In the genomic region with DNA sequence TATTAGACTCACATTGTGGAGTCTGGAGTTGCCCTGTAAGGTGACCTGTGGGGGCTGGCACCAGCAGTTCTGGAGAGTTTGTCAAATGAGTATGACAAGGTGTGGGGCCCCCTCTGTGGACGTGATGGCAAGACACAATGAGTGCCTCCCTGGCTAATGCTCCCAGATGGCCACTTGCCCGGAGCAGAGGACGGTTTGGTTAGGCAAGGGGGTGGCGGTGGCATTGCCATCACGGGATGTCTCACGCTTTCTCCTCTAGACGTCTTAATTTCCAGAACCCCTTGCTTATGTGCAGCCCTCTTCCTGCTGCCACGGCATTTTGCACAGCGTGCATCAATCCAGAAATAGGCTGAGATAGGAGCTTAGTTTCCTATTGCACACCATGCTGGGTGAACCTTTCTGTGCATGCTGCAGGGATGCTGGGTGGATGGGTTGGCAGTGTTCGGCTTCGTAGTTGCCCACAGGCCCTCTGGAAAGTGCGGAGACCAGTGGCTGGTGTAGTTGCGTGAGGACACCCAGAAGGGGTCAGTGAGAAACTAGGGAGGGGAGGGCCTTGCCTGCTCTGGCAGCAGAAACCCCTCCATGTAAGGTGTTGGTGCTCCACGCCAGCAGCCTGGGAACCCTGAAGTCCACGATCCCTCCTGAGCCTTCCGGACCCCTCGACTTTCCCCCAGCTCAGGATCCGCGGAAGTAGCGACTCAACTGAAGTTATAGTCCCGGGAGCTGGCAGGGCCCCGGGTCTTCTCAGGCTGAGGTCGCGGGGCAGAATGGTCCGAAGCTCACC, we compare ENCODE assay signal across 8 cellular contexts. TPM values are rescaled to one million over a fixed set of nuclear protein-coding genes. Genes with fewer than 3 reads are reported as not detected.
A peak's percentile ranks its signal among the peaks of the same experiment; 100 is the strongest.
DNase-seq lines count a peak whose midpoint lies in the region; ATAC-seq and TF ChIP-seq lines count a peak whose summit lies in the region.

No MANE protein-coding gene starts in this region.

- peak overlapping the region; percentile 96 to 100 for H3K27ac Mint-ChIP-seq in activated naive CD4-positive, alpha-beta T cell treated with anti-CD3 and anti-CD28 coated beads, Interleukin-2, amount 50 U/mL, for 72 hours

- intact Hi-C loops in left cardiac atrium (cut with DNase I) (no loop called here), psoas muscle (cut with DNase I) (no loop called here)

- H3K36me3 Mint-ChIP-seq in activated naive CD4-positive, alpha-beta T cell treated with anti-CD3 and anti-CD28 coated beads, Interleukin-2, amount 50 U/mL, for 72 hours = peaks cover 18 to 20% of the 10 kb centered on the region in 2 donors

- peak overlapping the region; percentile 90 for H3K4me3 ChIP-seq in psoas muscle

- no peaks in the 10 kb centered on the region for H3K9me3 ChIP-seq in psoas muscle

- WGBS in psoas muscle, 3 donors = 7 to 10% (median 8%) methylated on average over 23 to 25 of the region's 25 CpGs

- H3K4me1 ChIP-seq in psoas muscle = peaks cover 15% of the 10 kb centered on the region

- ATAC-seq in GM18907 (IDR thresholded peaks at IDR 0.05; ENCODE audit: unreplicated experiment) (peak; percentile 13), left cardiac atrium (peak; percentile 13 to 14), psoas muscle (peak; percentile 1 to 22 (median 5))
- ATAC-seq in activated naive CD4-positive, alpha-beta T cell treated with anti-CD3 and anti-CD28 coated beads, Interleukin-2, amount 50 U/mL, for 72 hours = peak in 1 of 2 donors; percentile 2

- no peaks in the 10 kb centered on the region for H3K36me3 ChIP-seq in psoas muscle (ENCODE audit: insufficient read depth in 1 of 2, low read depth in 1 of 2)

- DNase-seq in NCI-H146 (lab: John Stamatoyannopoulos, UW) (peak; percentile 79), left cardiac atrium (peak; percentile 43), psoas muscle (peak in 1 of 2 donors; percentile 60), NCI-H187 (lab: John Stamatoyannopoulos, UW) (no peak), dedifferentiated amniotic fluid mesenchymal stem cell (ENCODE audit: extremely low spot score) (no peak)
- DNase-seq in activated naive CD4-positive, alpha-beta T cell treated with anti-CD3 and anti-CD28 coated beads, Interleukin-2, amount 50 U/mL, for 72 hours (ENCODE audit: low spot score in 2 of 2) = peak in 1 of 2 donors; percentile 33

- no peaks in the 10 kb centered on the region for H3K27me3 ChIP-seq in psoas muscle (ENCODE audit: insufficient read depth in 3 of 3, low read length in 2 of 3)

- TF ChIP-seq CTCF in 22Rv1 (IDR thresholded peaks at IDR 0.05) (no peak), psoas muscle (IDR thresholded peaks at IDR 0.05) (no peak)

- H3K27ac ChIP-seq in 22Rv1 (peak overlapping the region; percentile 83), psoas muscle (peak overlapping the region; percentile 97)

- H3K9me3 Mint-ChIP-seq in activated naive CD4-positive, alpha-beta T cell treated with anti-CD3 and anti-CD28 coated beads, Interleukin-2, amount 50 U/mL, for 72 hours = no peaks in the 10 kb centered on the region

RNA-seq across cellular contexts. Expression of gene LRP3, which starts 18.1 kb away (rescaled TPM):
- under 1 TPM in 1 of 2 donors, not detected in 1; 0.82 TPM for total RNA-seq in activated naive CD4-positive, alpha-beta T cell treated with anti-CD3 and anti-CD28 coated beads, Interleukin-2, amount 50 U/mL, for 72 hours
- 10 to 100 TPM; 16.2 to 22.1 TPM for total RNA-seq in left cardiac atrium
- 10 to 100 TPM; 16.1 to 23.9 (median 19.6) TPM for total RNA-seq in psoas muscle
- 10 to 100 TPM; 10.7 to 25.1 (median 15.9) TPM for polyA plus RNA-seq in psoas muscle

RNA-seq across cellular contexts. Expression of gene WDR88, which starts 44.2 kb away (rescaled TPM):
- total RNA-seq in activated naive CD4-positive, alpha-beta T cell treated with anti-CD3 and anti-CD28 coated beads, Interleukin-2, amount 50 U/mL, for 72 hours = not detected
- total RNA-seq in left cardiac atrium (not detected), psoas muscle (not detected)
- under 1 TPM in 1 of 3 donors, not detected in 2; 0.06 TPM for polyA plus RNA-seq in psoas muscle

RNA-seq across cellular contexts. Expression of gene SLC7A10, which starts 49.6 kb away (rescaled TPM):
- total RNA-seq in activated naive CD4-positive, alpha-beta T cell treated with anti-CD3 and anti-CD28 coated beads, Interleukin-2, amount 50 U/mL, for 72 hours = not detected
- 1 to 10 TPM in 1 of 2 donors, under 1 TPM in 1; 0.58 to 4.0 TPM for total RNA-seq in left cardiac atrium
- total RNA-seq in psoas muscle = under 1 TPM in 1 of 4 donors, not detected in 3; 0.13 TPM
- under 1 TPM; 0.03 to 0.43 (median 0.15) TPM for polyA plus RNA-seq in psoas muscle

Comparison
In these comparisons a context has a peak if more than half of its experiments do, and no peak if none do; other contexts are left out.
1. DNase-seq: peak in NCI-H146 (single experiment) and left cardiac atrium (single experiment); none in NCI-H187 (0 of 2) and dedifferentiated amniotic fluid mesenchymal stem cell (single experiment).
2. RNA of gene LRP3, which starts 18.1 kb away (total RNA-seq): 16.2 to 22.1 TPM in left cardiac atrium and 16.1 to 23.9 TPM in psoas muscle; 0.82 TPM in activated naive CD4-positive, alpha-beta T cell treated with anti-CD3 and anti-CD28 coated beads, Interleukin-2, amount 50 U/mL, for 72 hours; every median in the first group is over 4 times any median in the second.